Comparison of ENCODE assay signal across 10 cellular contexts in genomic region chr15:39641187-39641889, GRCh38.
A peak's percentile ranks its signal among the peaks of the same experiment; 100 is the strongest.
DNase-seq lines count a peak whose midpoint lies in the region; ATAC-seq and TF ChIP-seq lines count a peak whose summit lies in the region.
"Had no signal": no experiment of that assay in that cellular context is flagged by ENCODE, and none has a peak within 500 bp of the region (broad histone marks: within the 10 kb centered on the region; RNA-seq: fewer than 3 reads in every experiment).

No MANE protein-coding gene starts in this region.

- intact Hi-C loops in lower lobe of right lung (cut with DNase I) = no loop called here

- H3K27ac Mint-ChIP-seq in brain = peak overlapping the region in 3 of 5 experiments; percentile 17 to 66 (median 33)

- no peak overlapping the region for H3K9ac ChIP-seq in mucosa of rectum (ENCODE audit: low read depth in 1 of 2, low read length in 2 of 2)

- H3K36me3 ChIP-seq in mucosa of rectum (ENCODE audit: control insufficient read depth in 2 of 2, insufficient read depth in 2 of 2, low read length in 2 of 2) (no peaks in the 10 kb centered on the region), lower lobe of right lung (no peaks in the 10 kb centered on the region)

- H3K4me3 Mint-ChIP-seq in brain = peak overlapping the region in 1 of 5 experiments; percentile 47

- no peak overlapping the region for H3K4me3 ChIP-seq in mucosa of rectum (ENCODE audit: low read length in 2 of 2)
- H3K4me3 ChIP-seq in lower lobe of right lung = no peak overlapping the region

- H3K9me3 Mint-ChIP-seq in brain = no peaks in the 10 kb centered on the region

- H3K36me3 Mint-ChIP-seq in brain = no peaks in the 10 kb centered on the region

- ATAC-seq in lower lobe of right lung = no peak

- peak in 1 of 2 experiments; percentile 17 for TF ChIP-seq CTCF in brain (conservative IDR thresholded peaks at IDR 0.05)
- TF ChIP-seq CTCF in lower lobe of right lung (IDR thresholded peaks at IDR 0.05) = no peak

- H3K27ac ChIP-seq in mucosa of rectum (ENCODE audit: low read depth in 2 of 2, low read length in 2 of 2) (peak overlapping the region; percentile 71 to 85), lower lobe of right lung (no peak overlapping the region)

- H3K27me3 Mint-ChIP-seq in brain = no peaks in the 10 kb centered on the region

- H3K4me1 ChIP-seq in mucosa of rectum (ENCODE audit: control insufficient read depth in 2 of 2, insufficient read depth in 2 of 2, low read length in 2 of 2) (peaks cover 20 to 39% of the 10 kb centered on the region in 2 donors), lower lobe of right lung (no peaks in the 10 kb centered on the region)

- H3K27me3 ChIP-seq in mucosa of rectum (ENCODE audit: control insufficient read depth in 2 of 2, insufficient read depth in 2 of 2, low read length in 2 of 2) (no peaks in the 10 kb centered on the region), lower lobe of right lung (ENCODE audit: low read depth) (no peaks in the 10 kb centered on the region)

- peak; percentile 7 for DNase-seq in DMS53 treated with DMSO at 0.1 percent for 48 hours (lab: John Stamatoyannopoulos, UW; ENCODE audit: unreplicated experiment)
- DNase-seq in NCI-H1105 (lab: John Stamatoyannopoulos, UW) = peak; percentile 17
- DNase-seq in lower lobe of right lung = no peak
- no peak for DNase-seq in AG08396 (ENCODE audit: low spot score)
- DNase-seq in NCI-H146 (lab: John Stamatoyannopoulos, UW) = no peak
- DNase-seq in activated CD4-positive, alpha-beta T cell treated with anti-CD3 and anti-CD28 coated beads, Interleukin-2, amount 50 U/mL, for 1 hour = no peak
- DNase-seq: activated T-cell treated with anti-CD3 and anti-CD28 coated beads, Interleukin-2, amount 50 U/mL, for 1 hour; NCI-H524 treated with DMSO at 0.1 percent for 48 hours had no signal

- H3K9me3 ChIP-seq in mucosa of rectum (ENCODE audit: control insufficient read depth in 2 of 2, low read length in 2 of 2) (no peaks in the 10 kb centered on the region), lower lobe of right lung (no peaks in the 10 kb centered on the region)

- peaks cover 42% of the 10 kb centered on the region for H3K4me1 Mint-ChIP-seq in brain

Comparison
In these comparisons a context has a peak if more than half of its experiments do, and no peak if none do; other contexts are left out.
1. DNase-seq: peak in DMS53 treated with DMSO at 0.1 percent for 48 hours (single experiment) and NCI-H1105 (single experiment); none in lower lobe of right lung (single experiment), AG08396 (single experiment), NCI-H146 (single experiment) and activated CD4-positive, alpha-beta T cell treated with anti-CD3 and anti-CD28 coated beads, Interleukin-2, amount 50 U/mL, for 1 hour (single experiment).